In the genomic region with DNA sequence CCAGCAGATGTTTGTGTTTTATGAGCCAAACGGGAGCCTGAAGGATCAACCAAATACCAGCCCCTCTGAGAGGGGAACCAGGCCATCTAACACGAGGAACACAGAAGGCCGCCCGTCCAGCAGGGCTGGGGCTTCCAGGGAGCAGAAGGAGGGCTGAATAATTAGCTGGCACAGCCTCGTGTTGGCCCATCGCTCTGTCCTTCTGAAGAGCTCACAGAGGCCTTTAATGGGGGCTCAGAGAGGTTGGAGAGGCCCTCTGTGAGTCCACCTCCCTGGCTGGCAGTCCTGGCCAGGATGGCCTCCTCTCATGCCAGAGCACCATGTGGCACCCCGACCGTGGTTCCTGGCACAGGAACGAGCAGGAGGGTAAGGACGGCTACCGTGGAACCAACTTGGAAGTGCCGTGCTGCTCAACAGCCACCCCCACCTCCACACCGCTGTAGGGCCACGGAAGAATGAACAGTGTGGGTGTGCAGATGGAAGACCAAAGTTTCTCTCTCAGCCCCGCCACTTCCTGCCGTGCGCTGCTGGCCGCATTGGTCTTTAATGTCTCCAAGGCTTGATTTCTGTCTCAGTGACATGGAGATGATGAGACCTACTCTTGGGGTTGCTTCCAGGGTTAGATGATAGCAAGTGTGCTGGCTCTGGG, we compare ENCODE assay signal across 7 cellular contexts.
DNase-seq lines count a peak whose midpoint lies in the region; ATAC-seq and TF ChIP-seq lines count a peak whose summit lies in the region.

No MANE protein-coding gene starts in this region.

- peaks cover 3% of the 10 kb centered on the region for H3K27me3 Mint-ChIP-seq in activated CD4-positive, alpha-beta T cell treated with anti-CD3 and anti-CD28 coated beads, Interleukin-2, amount 10 ng/mL, durations not matched to agents 7 days and 5 days
- peaks cover 12% of the 10 kb centered on the region for H3K27me3 Mint-ChIP-seq in HFFc6 (ENCODE audit: insufficient read depth)

- H3K4me1 Mint-ChIP-seq in activated CD4-positive, alpha-beta T cell treated with anti-CD3 and anti-CD28 coated beads, Interleukin-2, amount 10 ng/mL, durations not matched to agents 7 days and 5 days, result peaks cover 46% of the 10 kb centered on the region
- peaks cover 27% of the 10 kb centered on the region for H3K4me1 Mint-ChIP-seq in HFFc6 (ENCODE audit: low read depth)

- CTCF ChIA-PET in activated CD4-positive, alpha-beta T cell treated with anti-CD3 and anti-CD28 coated beads, Interleukin-2, amount 10 ng/mL, durations not matched to agents 7 days and 5 days (lab: Charles Lee), result interaction anchor here (1.1 to 1.3 kb wide), 4 partner anchors 11 to 180 kb away, joined by 3 to 5 read pairs (median 3); no protein-coding TSS in a partner anchor

- TF ChIP-seq CTCF in HFFc6 (IDR thresholded peaks at IDR 0.05), result no peak

- H3K27ac Mint-ChIP-seq in activated CD4-positive, alpha-beta T cell treated with anti-CD3 and anti-CD28 coated beads, Interleukin-2, amount 10 ng/mL, durations not matched to agents 7 days and 5 days, result peak overlapping the region; percentile 73
- no peak overlapping the region for H3K27ac Mint-ChIP-seq in HFFc6

- DNase-seq in activated CD4-positive, alpha-beta T cell treated with anti-CD3 and anti-CD28 coated beads, Interleukin-2, amount 10 ng/mL, durations not matched to agents 7 days and 5 days, result peak; percentile 56
- peak; percentile 20 to 38 for DNase-seq in stimulated activated CD4-positive, alpha-beta T cell treated with anti-CD3 and anti-CD28 coated beads, Interleukin-2, amount 100 ng/mL, for 24 hours
- DNase-seq in T-helper 9 cell (no peak), HFFc6 (no peak), NCI-H510A treated with DMSO at 0.1 percent for 48 hours (lab: John Stamatoyannopoulos, UW) (no peak)

- ATAC-seq in GM19035 (IDR thresholded peaks at IDR 0.05; ENCODE audit: unreplicated experiment) (peak; percentile 90), HG02678 (IDR thresholded peaks at IDR 0.05; ENCODE audit: unreplicated experiment) (peak; percentile 91)

- H3K4me3 Mint-ChIP-seq in activated CD4-positive, alpha-beta T cell treated with anti-CD3 and anti-CD28 coated beads, Interleukin-2, amount 10 ng/mL, durations not matched to agents 7 days and 5 days, result no peak overlapping the region
- H3K4me3 Mint-ChIP-seq in HFFc6, result no peak overlapping the region

- H3K9me3 Mint-ChIP-seq in activated CD4-positive, alpha-beta T cell treated with anti-CD3 and anti-CD28 coated beads, Interleukin-2, amount 10 ng/mL, durations not matched to agents 7 days and 5 days, result no peaks in the 10 kb centered on the region
- H3K9me3 Mint-ChIP-seq in HFFc6, result no peaks in the 10 kb centered on the region

- POLR2A ChIA-PET in activated CD4-positive, alpha-beta T cell treated with anti-CD3 and anti-CD28 coated beads, Interleukin-2, amount 10 ng/mL, durations not matched to agents 7 days and 5 days (lab: Charles Lee), result no interaction called here

- peaks cover 5% of the 10 kb centered on the region for H3K36me3 Mint-ChIP-seq in activated CD4-positive, alpha-beta T cell treated with anti-CD3 and anti-CD28 coated beads, Interleukin-2, amount 10 ng/mL, durations not matched to agents 7 days and 5 days (ENCODE audit: low read depth)
- H3K36me3 Mint-ChIP-seq in HFFc6 (ENCODE audit: low read depth), result no peaks in the 10 kb centered on the region

Comparison
In these comparisons a context has a peak if more than half of its experiments do, and no peak if none do; other contexts are left out.
1. DNase-seq: peak in activated CD4-positive, alpha-beta T cell treated with anti-CD3 and anti-CD28 coated beads, Interleukin-2, amount 10 ng/mL, durations not matched to agents 7 days and 5 days (single experiment) and stimulated activated CD4-positive, alpha-beta T cell treated with anti-CD3 and anti-CD28 coated beads, Interleukin-2, amount 100 ng/mL, for 24 hours (2 of 2); none in T-helper 9 cell (single experiment), HFFc6 (single experiment) and NCI-H510A treated with DMSO at 0.1 percent for 48 hours (single experiment).